15 cellular contexts compared by ENCODE assay signal in the genomic region with DNA sequence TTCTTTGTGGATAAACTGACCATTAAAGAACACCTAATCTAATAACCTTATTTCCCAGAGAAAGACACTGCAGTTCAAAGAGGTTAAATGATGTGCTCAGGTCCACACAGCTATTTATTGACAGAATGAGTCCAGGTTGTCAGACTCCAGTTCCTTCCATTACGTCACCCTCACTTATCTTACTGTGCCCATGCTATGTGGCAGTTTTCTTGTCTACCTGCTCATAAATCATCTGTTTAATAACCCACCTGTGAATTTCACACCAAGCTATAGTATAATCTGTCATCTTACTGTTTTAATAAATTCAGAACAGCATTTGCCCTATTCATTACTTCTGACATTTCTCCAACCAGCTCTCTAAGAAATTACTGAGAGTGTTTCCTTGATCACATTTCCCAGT. TPM values are rescaled to one million over a fixed set of nuclear protein-coding genes. Genes with fewer than 3 reads are reported as not detected.
A peak's percentile ranks its signal among the peaks of the same experiment; 100 is the strongest.
DNase-seq lines count a peak whose midpoint lies in the region; ATAC-seq and TF ChIP-seq lines count a peak whose summit lies in the region.
"Had no signal": no experiment of that assay in that cellular context is flagged by ENCODE, and none has a peak within 500 bp of the region (broad histone marks: within the 10 kb centered on the region; RNA-seq: fewer than 3 reads in every experiment).

No MANE protein-coding gene starts in this region.

- POLR2A ChIA-PET in HEK293T (lab: Yijun Ruan, JAX) = no interaction called here

- no peak overlapping the region for H3K4me2 ChIP-seq in hepatocyte
- H3K4me2 ChIP-seq in smooth muscle cell = peak overlapping the region; percentile 22

- H3K79me2 ChIP-seq in hepatocyte = no peaks in the 10 kb centered on the region
- no peaks in the 10 kb centered on the region for H3K79me2 ChIP-seq in smooth muscle cell (ENCODE audit: low read depth)

- H3K4me3 ChIP-seq in hepatocyte = no peak overlapping the region
- no peak overlapping the region for H3K4me3 ChIP-seq in smooth muscle cell
- H3K4me3 ChIP-seq: GM23248, HAP-1 had no signal

- H3K27ac ChIP-seq in hepatocyte (no peak overlapping the region), smooth muscle cell (ENCODE audit: low read depth) (no peak overlapping the region)
- H3K27ac ChIP-seq: C4-2B, GM23248 had no signal

- H3K9ac ChIP-seq in smooth muscle cell (ENCODE audit: low read depth) = no peak overlapping the region
- H3K9ac ChIP-seq: GM23248 had no signal

- H3K36me3 ChIP-seq in hepatocyte (replicated peaks; ENCODE audit: insufficient read depth, low read depth) = no peaks in the 10 kb centered on the region
- no peaks in the 10 kb centered on the region for H3K36me3 ChIP-seq in smooth muscle cell (ENCODE audit: low read depth)
- H3K36me3 ChIP-seq: HAP-1 had no signal

- H3K27me3 ChIP-seq in hepatocyte = no peaks in the 10 kb centered on the region
- no peaks in the 10 kb centered on the region for H3K27me3 ChIP-seq in smooth muscle cell (ENCODE audit: low read depth)

- TF ChIP-seq CTCF in hepatocyte (IDR thresholded peaks at IDR 0.05; ENCODE audit: poor library complexity) (no peak), smooth muscle cell (IDR thresholded peaks at IDR 0.05; ENCODE audit: borderline replicate concordance, insufficient read depth, poor library complexity, severe bottlenecking) (no peak)

- no peaks in the 10 kb centered on the region for H4K20me1 ChIP-seq in hepatocyte (ENCODE audit: insufficient read depth, poor library complexity, severe bottlenecking)
- no peaks in the 10 kb centered on the region for H4K20me1 ChIP-seq in smooth muscle cell (ENCODE audit: low read depth)

- H2AFZ ChIP-seq in hepatocyte (no peak overlapping the region), smooth muscle cell (ENCODE audit: low read depth) (peak overlapping the region; percentile 14)
- H2AFZ ChIP-seq: GM23248 had no signal

- H3K9me3 ChIP-seq in hepatocyte (ENCODE audit: low read depth) = no peaks in the 10 kb centered on the region
- no peaks in the 10 kb centered on the region for H3K9me3 ChIP-seq in smooth muscle cell (replicated peaks; ENCODE audit: low read depth)
- H3K9me3 ChIP-seq: Caco-2, HAP-1 had no signal

- WGBS in hepatocyte (ENCODE audit: low lambda C conversion rate, missing lambda C conversion rate) = 26% methylated on average over 1 of the region's 1 CpG
- WGBS in smooth muscle cell (ENCODE audit: low lambda C conversion rate) = 34% methylated on average over 1 of the region's 1 CpG

- no peaks in the 10 kb centered on the region for H3F3A ChIP-seq in smooth muscle cell (ENCODE audit: low read depth)

- H3K9me2 ChIP-seq in hepatocyte (replicated peaks; ENCODE audit: insufficient read depth) = no peaks in the 10 kb centered on the region

- no peak for ATAC-seq in GM21515 (IDR thresholded peaks at IDR 0.05; ENCODE audit: unreplicated experiment)

- H3K4me1 ChIP-seq in hepatocyte (ENCODE audit: insufficient read depth) (no peaks in the 10 kb centered on the region), smooth muscle cell (ENCODE audit: low read depth) (peaks cover 6% of the 10 kb centered on the region)
- H3K4me1 ChIP-seq: Caco-2, HAP-1 had no signal

- DNase-seq in HEK293T (ENCODE audit: extremely low spot score) (no peak), NCI-H1417 (lab: John Stamatoyannopoulos, UW) (peak in 2 of 3 experiments; percentile 52 to 90), hepatocyte (ENCODE audit: low spot score) (peak; percentile 26), smooth muscle cell (lab: John Stamatoyannopoulos, UW; ENCODE audit: unreplicated experiment) (no peak), HCEC 1CT (no peak)
- DNase-seq: ACHN; Caco-2; CD4-positive, alpha-beta T cell; GM23248; HFFc6 had no signal

- CTCF ChIA-PET in HEK293T (lab: Yijun Ruan, JAX) = interaction anchor here (1.1 kb wide), 1 partner anchor 27 kb away, joined by 5 read pairs; no protein-coding TSS in a partner anchor

TF ChIP-seq in HEK293T, 16 proteins besides CTCF, POLR2A, EP300 and RAD21:
- TF ChIP-seq SUZ12 (IDR thresholded peaks at IDR 0.05) = no peak
- TF ChIP-seq, protein P1, sequence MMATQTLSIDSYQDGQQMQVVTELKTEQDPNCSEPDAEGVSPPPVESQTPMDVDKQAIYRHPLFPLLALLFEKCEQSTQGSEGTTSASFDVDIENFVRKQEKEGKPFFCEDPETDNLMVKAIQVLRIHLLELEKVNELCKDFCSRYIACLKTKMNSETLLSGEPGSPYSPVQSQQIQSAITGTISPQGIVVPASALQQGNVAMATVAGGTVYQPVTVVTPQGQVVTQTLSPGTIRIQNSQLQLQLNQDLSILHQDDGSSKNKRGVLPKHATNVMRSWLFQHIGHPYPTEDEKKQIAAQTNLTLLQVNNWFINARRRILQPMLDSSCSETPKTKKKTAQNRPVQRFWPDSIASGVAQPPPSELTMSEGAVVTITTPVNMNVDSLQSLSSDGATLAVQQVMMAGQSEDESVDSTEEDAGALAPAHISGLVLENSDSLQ (IDR thresholded peaks at IDR 0.05) = peak; percentile 36; the same call in 1 of the 2 replicates

RNA-seq across cellular contexts. Expression of a gene that starts 36.7 kb away (rescaled TPM):
- total RNA-seq in hepatocyte (0.17 and 0.68 TPM in 2 replicates), smooth muscle cell (not detected in 2 replicates)
- polyA plus RNA-seq in hepatocyte (not detected in 2 replicates), smooth muscle cell (not detected in 2 replicates)
- total RNA-seq: Caco-2; CD4-positive, alpha-beta T cell; GM23248; HFFc6 had no signal
- polyA plus RNA-seq: BJ, GM23248, IgD-negative memory B cell had no signal

Comparison
In these comparisons a context has a peak if more than half of its experiments do, and no peak if none do; other contexts are left out.
1. DNase-seq: peak in NCI-H1417 (2 of 3) and hepatocyte (single experiment); none in HEK293T (single experiment), smooth muscle cell (single experiment) and HCEC 1CT (single experiment).